ENCODE assay signal across 8 cellular contexts in the genomic region with DNA sequence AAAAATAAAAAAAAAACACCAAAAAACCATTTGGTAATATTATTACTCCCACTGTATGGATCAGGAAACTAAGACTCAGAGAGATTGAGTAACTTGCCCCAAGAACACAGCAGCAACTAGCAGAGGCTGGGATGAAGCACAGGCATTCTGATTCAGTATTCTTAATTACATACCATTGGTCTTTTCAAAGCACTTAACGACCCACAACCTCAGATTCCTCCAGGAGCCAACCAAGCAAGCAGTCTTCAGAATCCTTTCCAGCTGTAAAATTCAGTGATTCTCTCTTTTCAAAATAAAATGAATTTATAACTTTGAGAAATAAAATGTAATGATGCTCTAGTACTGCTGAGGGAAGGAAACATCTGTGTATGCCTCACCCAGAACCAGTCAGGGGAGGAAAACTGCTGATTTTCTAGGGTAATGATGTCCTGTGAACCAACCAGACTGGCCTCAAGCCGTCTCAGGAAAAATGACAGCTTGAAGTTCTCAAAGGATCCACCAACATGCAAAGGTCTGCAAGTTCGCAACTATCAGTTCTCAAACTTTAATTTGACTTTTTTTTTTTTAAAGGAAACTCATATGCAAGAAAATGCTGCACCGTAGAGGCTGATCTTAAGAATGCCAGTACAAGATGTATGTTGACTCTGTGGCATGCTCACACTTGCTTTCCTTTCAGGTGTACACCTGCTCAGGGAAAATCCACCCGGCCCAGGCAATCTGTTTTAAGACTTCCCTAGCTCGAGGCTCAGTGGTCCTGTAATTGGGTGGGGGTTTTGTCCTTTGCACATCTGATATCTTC. TPM values are rescaled to one million over a fixed set of nuclear protein-coding genes. Genes with fewer than 3 reads are reported as not detected.
DNase-seq lines count a peak whose midpoint lies in the region; ATAC-seq and TF ChIP-seq lines count a peak whose summit lies in the region.

No MANE protein-coding gene starts in this region.

- DNase-seq in MM.1S (peak; percentile 46), prostate gland (ENCODE audit: low spot score) (peak; percentile 73), cerebellum (ENCODE audit: low spot score) (no peak)
- no peak for DNase-seq in NK-92 treated with Interleukin-12 subunit alpha and Interleukin-12 subunit beta, amount 100 ng/mL, for 24 hours (lab: John Stamatoyannopoulos, UW)
- DNase-seq in stimulated activated naive CD4-positive, alpha-beta T cell treated with Interleukin-2 at 50 U/mL for 16 hours (lab: John Stamatoyannopoulos, UW) = no peak

- H3K9ac ChIP-seq in MM.1S (ENCODE audit: low read length) = no peak overlapping the region
- H3K9ac ChIP-seq in endocrine pancreas (ENCODE audit: control insufficient read depth, insufficient read depth, low read length) = peak overlapping the region; percentile 11

- intact Hi-C loops in prostate gland (cut with DNase I) = loop anchor here (2.0 kb wide), 1 partner anchor 41 kb away; no protein-coding TSS in a partner anchor

- no peak for TF ChIP-seq CTCF in MM.1S (IDR thresholded peaks at IDR 0.05; ENCODE audit: low read length)
- peak in 1 of 4 experiments; percentile 15 for TF ChIP-seq CTCF in prostate gland (IDR thresholded peaks at IDR 0.05)

- H3K79me2 ChIP-seq in ACC112 (ENCODE audit: control insufficient read depth, insufficient read depth, low read length, unreplicated experiment) = peaks cover 72% of the 10 kb centered on the region
- H3K79me2 ChIP-seq in MM.1S (ENCODE audit: low read length) = no peaks in the 10 kb centered on the region

- H3K4me2 ChIP-seq in MM.1S (ENCODE audit: low read depth, low read length) = peak overlapping the region; percentile 84

- H3K27me3 ChIP-seq in ACC112 (ENCODE audit: insufficient read depth, low read length) (no peaks in the 10 kb centered on the region), MM.1S (replicated peaks; ENCODE audit: insufficient read depth, low read length) (peaks cover 32% of the 10 kb centered on the region), endocrine pancreas (ENCODE audit: control insufficient read depth, insufficient read depth, low read length) (no peaks in the 10 kb centered on the region), prostate gland (replicated peaks; ENCODE audit: insufficient read depth) (no peaks in the 10 kb centered on the region)

- H3K9me3 ChIP-seq in MM.1S (replicated peaks; ENCODE audit: insufficient read depth, low read length) (no peaks in the 10 kb centered on the region), endocrine pancreas (ENCODE audit: control insufficient read depth, low read length) (no peaks in the 10 kb centered on the region), prostate gland (no peaks in the 10 kb centered on the region)

- peaks cover 36% of the 10 kb centered on the region for H3F3A ChIP-seq in MM.1S (ENCODE audit: insufficient read depth, low read length)

- no peak for TF ChIP-seq POLR2A in prostate gland (IDR thresholded peaks at IDR 0.05)

- peak overlapping the region; percentile 95 for H3K27ac ChIP-seq in ACC112 (ENCODE audit: low read depth, low read length)
- peak overlapping the region; percentile 35; the same call in 1 of the 2 replicates for H3K27ac ChIP-seq in MM.1S (ENCODE audit: low read length)
- peak overlapping the region; percentile 85 to 87 for H3K27ac ChIP-seq in prostate gland

- no peaks in the 10 kb centered on the region for H3K36me3 ChIP-seq in ACC112 (ENCODE audit: insufficient read depth, low read length)
- no peaks in the 10 kb centered on the region for H3K36me3 ChIP-seq in MM.1S (replicated peaks; ENCODE audit: insufficient read depth, low read length)
- H3K36me3 ChIP-seq in endocrine pancreas (ENCODE audit: control insufficient read depth, insufficient read depth, low read length) = no peaks in the 10 kb centered on the region
- no peaks in the 10 kb centered on the region for H3K36me3 ChIP-seq in prostate gland

- no peak overlapping the region for H2AFZ ChIP-seq in ACC112 (ENCODE audit: low read length, unreplicated experiment)
- no peak overlapping the region for H2AFZ ChIP-seq in MM.1S (ENCODE audit: low read length)

- H3K4me1 ChIP-seq in ACC112 (ENCODE audit: control insufficient read depth, insufficient read depth, low read length, unreplicated experiment) = peaks cover 71% of the 10 kb centered on the region
- H3K4me1 ChIP-seq in MM.1S (ENCODE audit: low read length) = peaks cover 41% of the 10 kb centered on the region
- peaks cover 7% of the 10 kb centered on the region for H3K4me1 ChIP-seq in endocrine pancreas (ENCODE audit: control insufficient read depth, insufficient read depth, low read length)
- peaks cover 18% of the 10 kb centered on the region for H3K4me1 ChIP-seq in prostate gland (replicated peaks)

- H4K20me1 ChIP-seq in MM.1S (ENCODE audit: insufficient read depth, low read length) = no peaks in the 10 kb centered on the region

- H3K4me3 ChIP-seq in ACC112 (ENCODE audit: low read depth, low read length) = peak overlapping the region; percentile 73
- peak overlapping the region; percentile 42 for H3K4me3 ChIP-seq in MM.1S (ENCODE audit: low read length)
- peak overlapping the region; percentile 71 for H3K4me3 ChIP-seq in endocrine pancreas (ENCODE audit: control insufficient read depth, insufficient read depth, low read length)
- peak overlapping the region; percentile 20 to 33 for H3K4me3 ChIP-seq in prostate gland

- ATAC-seq in GM19023 (IDR thresholded peaks at IDR 0.05; ENCODE audit: unreplicated experiment) = peak; percentile 13

- WGBS in prostate gland = 6% methylated on average over 6 of the region's 6 CpGs

- no peaks in the 10 kb centered on the region for H3K9me2 ChIP-seq in MM.1S (replicated peaks; ENCODE audit: insufficient read depth, low read length)

RNA-seq across cellular contexts. Expression of a gene that starts 9.0 kb away (rescaled TPM):
- total RNA-seq in prostate gland (10 to 100 TPM; 33.0 to 44.9 TPM), cerebellum (13.3 TPM)

RNA-seq across cellular contexts. Expression of a gene that starts 41.9 kb away (rescaled TPM):
- total RNA-seq in prostate gland (10 to 100 TPM; 84.9 to 91.1 TPM), cerebellum (64.8 TPM)

Comparison
In these comparisons a context has a peak if more than half of its experiments do, and no peak if none do; other contexts are left out.
1. H3K27ac ChIP-seq: peak in every context shown above with its lines; median percentile 95 in ACC112; 86 in prostate gland; 35 in MM.1S.
2. DNase-seq: peak in MM.1S (single experiment) and prostate gland (single experiment); none in NK-92 treated with Interleukin-12 subunit alpha and Interleukin-12 subunit beta, amount 100 ng/mL, for 24 hours (single experiment), stimulated activated naive CD4-positive, alpha-beta T cell treated with Interleukin-2 at 50 U/mL for 16 hours (single experiment) and cerebellum (single experiment).
3. Peak in every context shown above with its lines, with median percentiles within 50 percentile points of each other: H3K4me3 ChIP-seq.